1 cellular context compared by ENCODE assay signal in the genomic region with DNA sequence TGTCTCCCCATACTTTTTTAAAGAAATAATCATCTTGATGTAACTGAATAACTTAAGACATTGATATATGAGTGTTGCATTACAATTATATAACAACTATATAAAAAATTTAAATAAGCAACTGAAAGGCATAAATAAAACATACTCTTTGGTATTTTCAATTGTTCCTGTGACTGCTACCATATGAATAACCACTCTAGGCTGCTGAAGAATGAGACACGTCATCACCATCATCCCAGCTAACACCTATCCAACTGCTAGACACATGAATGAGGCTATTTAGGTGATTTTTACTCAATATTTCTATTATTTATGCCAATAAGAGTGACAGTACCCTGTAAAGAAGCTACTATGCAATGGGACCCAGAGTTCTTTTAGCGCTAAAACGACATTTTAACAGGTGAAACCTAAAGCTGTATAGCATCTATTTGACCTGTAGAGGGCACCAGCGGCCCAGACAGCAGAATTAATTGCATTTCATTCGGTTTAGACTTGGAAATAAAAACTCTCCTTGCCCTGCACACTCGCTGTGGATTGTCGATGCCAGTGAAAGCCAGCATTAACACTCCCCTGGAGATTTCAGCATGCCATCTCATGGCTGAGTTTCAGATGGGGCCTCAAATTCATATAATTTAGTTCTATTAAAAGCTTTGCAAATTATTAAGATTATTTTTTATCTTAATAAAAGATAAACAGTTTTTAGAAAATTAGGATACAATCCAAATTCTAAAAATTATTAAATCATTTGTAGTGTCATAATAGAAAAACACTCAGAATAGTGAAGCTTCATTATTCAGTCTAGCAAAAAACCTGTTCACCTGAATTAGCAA.
TF ChIP-seq lines count a peak whose summit lies in the region.

No MANE protein-coding gene starts in this region.

TF ChIP-seq in HEK293, 187 proteins besides CTCF, POLR2A, EP300 and RAD21 (continued from another document):
- no peak for TF ChIP-seq SP3 (tag by site-specific recombination; IDR thresholded peaks at IDR 0.05)
- TF ChIP-seq ZNF214 (tag by site-specific recombination; IDR thresholded peaks at IDR 0.05; ENCODE audit: borderline replicate concordance): no peak
- TF ChIP-seq PRDM1 (tag by site-specific recombination; IDR thresholded peaks at IDR 0.05): peak; percentile 31; the same call in 1 of the 2 replicates
- peak; percentile 51; the same call in 1 of the 2 replicates for TF ChIP-seq SCRT2 (tag by site-specific recombination; IDR thresholded peaks at IDR 0.05)
- no peak for TF ChIP-seq ZNF391 (tag by site-specific recombination; IDR thresholded peaks at IDR 0.05; ENCODE audit: borderline replicate concordance, low read depth)
